In genomic region chr20:38728911-38729642, GRCh38 we compare ENCODE assay signal across 1 cellular context.
TF ChIP-seq lines count a peak whose summit lies in the region.

No MANE protein-coding gene starts in this region.

TF ChIP-seq in GM23338, 12 proteins besides CTCF, POLR2A, EP300 and RAD21 (continued from another document):
- TF ChIP-seq ZNF462 (CRISPR knock-in tag; IDR thresholded peaks at IDR 0.05) (no peak), JUNB (IDR thresholded peaks at IDR 0.05; ENCODE audit: unreplicated experiment) (no peak), STAT1 (IDR thresholded peaks at IDR 0.05; ENCODE audit: unreplicated experiment) (no peak), ZNF114 (CRISPR knock-in tag; IDR thresholded peaks at IDR 0.05) (no peak), NANOG (IDR thresholded peaks at IDR 0.05; ENCODE audit: borderline replicate concordance) (no peak)
